ENCODE assay signal across 23 cellular contexts in the genomic region with DNA sequence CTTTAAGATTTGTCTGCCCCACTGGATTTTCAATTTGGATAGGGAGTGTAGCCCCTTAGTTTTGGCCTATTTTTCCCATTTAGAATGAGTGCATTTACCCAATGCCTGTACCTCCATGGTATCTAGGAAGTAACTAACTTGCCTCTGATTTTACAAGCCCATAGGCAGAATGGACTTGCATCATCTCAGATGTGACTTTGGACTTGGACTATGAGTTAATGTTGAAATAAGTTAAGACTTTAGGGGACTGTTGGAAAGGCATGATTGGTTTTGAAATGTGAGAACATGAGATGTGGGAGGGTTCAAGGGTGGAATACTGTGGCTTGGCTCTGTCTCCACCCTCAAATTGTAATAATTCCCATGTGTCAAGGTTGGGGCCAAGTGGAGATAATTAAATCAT.
"Had no signal": no experiment of that assay in that cellular context is flagged by ENCODE, and none has a peak within 500 bp of the region (broad histone marks: within the 10 kb centered on the region; RNA-seq: fewer than 3 reads in every experiment).

No MANE protein-coding gene starts in this region.

- H3K4me1 ChIP-seq: SJCRH30 had no signal

- H3K9me3 ChIP-seq: MG63, SJCRH30 had no signal

- ATAC-seq: Panc1, PC-3, Right ventricle myocardium inferior had no signal

- H3K27ac ChIP-seq: HL-60, SJCRH30, SK-N-MC had no signal

- H3K27me3 ChIP-seq: MG63, SJCRH30 had no signal

- H3K4me3 ChIP-seq: MG63, SJCRH30, SK-N-MC had no signal

- DNase-seq: IMR-90, Karpas-422, KG1, MG63, NCI-H1092, NCI-H1105 treated with DMSO at 0.1 percent for 48 hours, NCI-H1417 treated with DMSO at 0.1 percent for 48 hours, NCI-H146, NCI-H1694 treated with DMSO at 0.1 percent for 48 hours, NCI-H1930, NCI-H2081, NCI-H2107, NCI-H2227 treated with DMSO at 0.1 percent for 48 hours, NCI-H524, NCI-H69, NCI-H774, PC-3, SHP77 treated with DMSO at 0.1 percent for 48 hours, SJCRH30 had no signal

- H3K36me3 ChIP-seq: MG63, SJCRH30 had no signal
